In the genomic region with DNA sequence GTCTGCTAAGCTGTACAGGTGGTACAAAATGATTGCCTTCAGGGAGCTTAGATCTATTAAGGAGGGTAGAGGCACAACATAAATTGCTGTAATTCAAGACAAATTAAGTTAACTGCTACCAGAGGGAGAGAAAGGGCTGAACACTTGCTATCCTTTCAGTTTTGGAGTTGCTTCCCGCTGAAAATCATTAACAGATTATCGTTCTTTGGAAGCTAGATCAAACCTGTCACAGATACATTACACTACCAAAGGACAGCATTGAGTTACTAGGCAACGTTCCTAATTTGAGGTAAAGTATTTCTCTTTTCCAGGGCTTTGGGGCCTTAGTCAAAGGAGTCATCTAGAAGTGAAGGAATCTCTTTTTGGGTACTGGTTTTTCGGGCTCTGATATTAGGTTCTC, we compare ENCODE assay signal across 2 cellular contexts.
TF ChIP-seq lines count a peak whose summit lies in the region.

No MANE protein-coding gene starts in this region.

TF ChIP-seq in HEK293, 187 proteins besides CTCF, POLR2A, EP300 and RAD21 (continued from another document):
- TF ChIP-seq, protein P1, sequence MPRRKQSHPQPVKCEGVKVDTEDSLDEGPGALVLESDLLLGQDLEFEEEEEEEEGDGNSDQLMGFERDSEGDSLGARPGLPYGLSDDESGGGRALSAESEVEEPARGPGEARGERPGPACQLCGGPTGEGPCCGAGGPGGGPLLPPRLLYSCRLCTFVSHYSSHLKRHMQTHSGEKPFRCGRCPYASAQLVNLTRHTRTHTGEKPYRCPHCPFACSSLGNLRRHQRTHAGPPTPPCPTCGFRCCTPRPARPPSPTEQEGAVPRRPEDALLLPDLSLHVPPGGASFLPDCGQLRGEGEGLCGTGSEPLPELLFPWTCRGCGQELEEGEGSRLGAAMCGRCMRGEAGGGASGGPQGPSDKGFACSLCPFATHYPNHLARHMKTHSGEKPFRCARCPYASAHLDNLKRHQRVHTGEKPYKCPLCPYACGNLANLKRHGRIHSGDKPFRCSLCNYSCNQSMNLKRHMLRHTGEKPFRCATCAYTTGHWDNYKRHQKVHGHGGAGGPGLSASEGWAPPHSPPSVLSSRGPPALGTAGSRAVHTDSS (tag by site-specific recombination; IDR thresholded peaks at IDR 0.05), result no peak
- no peak for TF ChIP-seq EGR2 (tag by site-specific recombination; IDR thresholded peaks at IDR 0.05; ENCODE audit: low read depth)
- TF ChIP-seq, protein P2, sequence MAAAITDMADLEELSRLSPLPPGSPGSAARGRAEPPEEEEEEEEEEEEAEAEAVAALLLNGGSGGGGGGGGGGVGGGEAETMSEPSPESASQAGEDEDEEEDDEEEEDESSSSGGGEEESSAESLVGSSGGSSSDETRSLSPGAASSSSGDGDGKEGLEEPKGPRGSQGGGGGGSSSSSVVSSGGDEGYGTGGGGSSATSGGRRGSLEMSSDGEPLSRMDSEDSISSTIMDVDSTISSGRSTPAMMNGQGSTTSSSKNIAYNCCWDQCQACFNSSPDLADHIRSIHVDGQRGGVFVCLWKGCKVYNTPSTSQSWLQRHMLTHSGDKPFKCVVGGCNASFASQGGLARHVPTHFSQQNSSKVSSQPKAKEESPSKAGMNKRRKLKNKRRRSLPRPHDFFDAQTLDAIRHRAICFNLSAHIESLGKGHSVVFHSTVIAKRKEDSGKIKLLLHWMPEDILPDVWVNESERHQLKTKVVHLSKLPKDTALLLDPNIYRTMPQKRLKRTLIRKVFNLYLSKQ (tag by site-specific recombination; IDR thresholded peaks at IDR 0.05; ENCODE audit: borderline replicate concordance), result no peak
- TF ChIP-seq PRDM1 (tag by site-specific recombination; IDR thresholded peaks at IDR 0.05), result no peak
- TF ChIP-seq REPIN1 (tag by site-specific recombination; IDR thresholded peaks at IDR 0.05; ENCODE audit: low read depth), result no peak
TF ChIP-seq in HEK293: peak in this region for 0.

TF ChIP-seq in endothelial cell of umbilical vein, 7 proteins besides CTCF, POLR2A, EP300 and RAD21 (continued from another document):
- no peak for TF ChIP-seq MYC (IDR thresholded peaks at IDR 0.05; ENCODE audit: low read depth, low read length)
- no peak for TF ChIP-seq POLR2AphosphoS5 (IDR thresholded peaks at IDR 0.05; ENCODE audit: insufficient read depth, low read depth, low read length)
- no peak for TF ChIP-seq GATA2 (IDR thresholded peaks at IDR 0.05; ENCODE audit: insufficient read depth, insufficient read length, low read depth, low read length)
- TF ChIP-seq FOS (IDR thresholded peaks at IDR 0.05; ENCODE audit: borderline replicate concordance, insufficient read depth, low read length), result no peak
- no peak for TF ChIP-seq EZH2 (IDR thresholded peaks at IDR 0.05; ENCODE audit: borderline replicate concordance, low read depth, low read length, severe bottlenecking)
